22 cellular contexts compared by ENCODE assay signal in the genomic region with DNA sequence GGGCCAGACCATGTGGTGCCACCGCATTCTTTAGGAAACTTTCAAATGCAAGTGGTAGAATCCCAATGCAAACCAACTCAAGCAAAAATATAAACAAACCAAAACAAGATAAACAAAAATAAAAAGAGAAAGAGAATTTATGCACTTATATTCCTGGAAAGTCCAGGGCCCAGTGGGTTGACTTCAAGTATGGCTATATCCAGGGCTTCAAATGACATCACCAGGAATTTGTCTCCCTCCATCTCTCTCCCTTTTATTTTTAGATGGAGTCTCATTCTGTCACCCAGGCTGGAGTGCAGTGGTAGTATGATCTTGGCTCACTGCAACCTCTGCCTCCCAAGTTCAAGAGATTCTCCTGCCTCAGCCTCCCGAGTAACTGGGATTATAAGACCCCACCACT. TPM values are rescaled to one million over a fixed set of nuclear protein-coding genes. Genes with fewer than 3 reads are reported as not detected.
DNase-seq lines count a peak whose midpoint lies in the region; ATAC-seq and TF ChIP-seq lines count a peak whose summit lies in the region.
"Had no signal": no experiment of that assay in that cellular context is flagged by ENCODE, and none has a peak within 500 bp of the region (broad histone marks: within the 10 kb centered on the region; RNA-seq: fewer than 3 reads in every experiment).

No MANE protein-coding gene starts in this region.

- no peaks in the 10 kb centered on the region for H3K27me3 ChIP-seq in Peyer's patch
- no peaks in the 10 kb centered on the region for H3K27me3 ChIP-seq in lung (ENCODE audit: control insufficient read depth, insufficient read depth)
- H3K27me3 ChIP-seq: neutrophil had no signal

- H3K27me3 Mint-ChIP-seq in Calu3 (ENCODE audit: unreplicated experiment) (no peaks in the 10 kb centered on the region), natural killer cell (ENCODE audit: low read depth in 2 of 2) (no peaks in the 10 kb centered on the region)

- BruUV-seq in Calu3 (replicated peaks; lab: Mats Ljungman, UMichigan) = no TSS peak

- CTCF ChIA-PET in Calu3 (lab: Charles Lee) = no interaction called here

- no peaks in the 10 kb centered on the region for H3K9me3 ChIP-seq in Peyer's patch
- no peaks in the 10 kb centered on the region for H3K9me3 ChIP-seq in lung (ENCODE audit: control insufficient read depth in 2 of 2, insufficient read depth in 1 of 2, low read length in 1 of 2)
- H3K9me3 ChIP-seq: neutrophil had no signal

- no peak for TF ChIP-seq POLR2A in Peyer's patch (IDR thresholded peaks at IDR 0.05)

- H3K4me3 Mint-ChIP-seq in Calu3 (ENCODE audit: low read depth, unreplicated experiment) = no peak overlapping the region
- H3K4me3 Mint-ChIP-seq in natural killer cell = no peak overlapping the region
- H3K4me3 Mint-ChIP-seq: HFFc6, T-helper 17 cell had no signal

- H3K36me3 ChIP-seq in Peyer's patch = no peaks in the 10 kb centered on the region
- H3K36me3 ChIP-seq in lung (ENCODE audit: control insufficient read depth in 2 of 2, insufficient read depth in 2 of 2, low read length in 2 of 2) = no peaks in the 10 kb centered on the region
- H3K36me3 ChIP-seq: neutrophil had no signal

- H3K27ac Mint-ChIP-seq in Calu3 (ENCODE audit: unreplicated experiment) = no peak overlapping the region
- H3K27ac Mint-ChIP-seq in natural killer cell = no peak overlapping the region
- H3K27ac Mint-ChIP-seq: HFFc6, T-helper 17 cell had no signal

- H3K9me3 Mint-ChIP-seq in Calu3 (ENCODE audit: low read depth, unreplicated experiment) = no peaks in the 10 kb centered on the region
- no peaks in the 10 kb centered on the region for H3K9me3 Mint-ChIP-seq in natural killer cell
- H3K9me3 Mint-ChIP-seq: HFFc6 had no signal

- no peak for TF ChIP-seq CTCF in Peyer's patch (IDR thresholded peaks at IDR 0.05)
- no peak for TF ChIP-seq CTCF in coronary artery (IDR thresholded peaks at IDR 0.05)
- TF ChIP-seq CTCF in lung (IDR thresholded peaks at IDR 0.05; ENCODE audit: control extremely low read depth, extremely low read depth) = no peak
- no peak for TF ChIP-seq CTCF in Calu3 (IDR thresholded peaks at IDR 0.05; ENCODE audit: unreplicated experiment)
- TF ChIP-seq CTCF in natural killer cell (IDR thresholded peaks at IDR 0.05) = no peak

- peaks cover 22% of the 10 kb centered on the region for H3K4me1 Mint-ChIP-seq in Calu3 (ENCODE audit: low read depth, unreplicated experiment)
- no peaks in the 10 kb centered on the region for H3K4me1 Mint-ChIP-seq in natural killer cell

- DNase-seq in Peyer's patch (no peak), coronary artery (ENCODE audit: low spot score) (no peak), lung (ENCODE audit: low spot score) (no peak), NCI-H1092 treated with DMSO at 0.1 percent for 48 hours (lab: John Stamatoyannopoulos, UW) (no peak), Calu3 (no peak), T-helper 1 cell (no peak), natural killer cell (no peak)
- DNase-seq: activated CD4-positive, alpha-beta T cell treated with anti-CD3 and anti-CD28 coated beads, Interleukin-2, amount 50 U/mL, for 1 hour; activated CD8-positive, alpha-beta memory T cell treated with anti-CD3 and anti-CD28 coated beads, Interleukin-2, amount 50 U/mL, for 4 hours; activated gamma-delta T cell; cerebellar nuclear complex; effector CD8-positive, alpha-beta T cell; HFFc6; IMR-90; midbrain; NCI-H1694; NCI-H69; SIG-M5; T-helper 17 cell had no signal

- H3K4me1 ChIP-seq in Peyer's patch (peaks cover 0 to 5% (median 0%) of the 10 kb centered on the region in 4 donors), lung (ENCODE audit: control insufficient read depth in 2 of 2, insufficient read depth in 2 of 2, low read length in 2 of 2) (peaks cover 4 to 15% of the 10 kb centered on the region in 2 donors)

- ATAC-seq in lung (ENCODE audit: insufficient read depth, low FRiP score) (no peak), natural killer cell (no peak)
- ATAC-seq: T-helper 17 cell had no signal

- 81 to 88% methylated on average over 2 of the region's 2 CpGs for WGBS in lung, 2 donors

- intact Hi-C loops in Calu3 (cut with micrococcal nuclease; ENCODE audit: unreplicated experiment) (no loop called here), natural killer cell (cut with micrococcal nuclease) (no loop called here)

- H3K27ac ChIP-seq in Peyer's patch (peak overlapping the region in 3 of 4 donors; percentile 3 to 57 (median 31)), coronary artery (peak overlapping the region; percentile 50 to 82), lung (ENCODE audit: low read depth in 1 of 2, low read length in 1 of 2) (peak overlapping the region; percentile 52 to 84), skin epidermis (peak overlapping the region in 14 of 21 experiments; percentile 0 to 76 (median 46))
- H3K27ac ChIP-seq: HL-60, neutrophil had no signal

- H3K36me3 Mint-ChIP-seq in Calu3 (ENCODE audit: insufficient read depth, unreplicated experiment) (no peaks in the 10 kb centered on the region), natural killer cell (no peaks in the 10 kb centered on the region)

- H3K4me3 ChIP-seq in Peyer's patch (no peak overlapping the region), coronary artery (no peak overlapping the region), lung (no peak overlapping the region), skin epidermis (no peak overlapping the region)

RNA-seq across cellular contexts. Expression of a gene that starts 56.1 kb away (rescaled TPM):
- total RNA-seq in Peyer's patch = 100 to 1,000 TPM in 3 of 4 donors, 10 to 100 TPM in 1; 97.3 to 176 (median 102) TPM
- total RNA-seq in lung = 100 to 1,000 TPM; 127 to 329 TPM
- 100 to 1,000 TPM in 1 of 2 donors, 10 to 100 TPM in 1; 54.9 to 155 TPM for polyA plus RNA-seq in lung
- total RNA-seq in Calu3 (2022) = 45.4 and 46.2 TPM in 2 replicates
- total RNA-seq in natural killer cell = 100 to 1,000 TPM; 695 to 970 (median 712) TPM
